In the genomic region with DNA sequence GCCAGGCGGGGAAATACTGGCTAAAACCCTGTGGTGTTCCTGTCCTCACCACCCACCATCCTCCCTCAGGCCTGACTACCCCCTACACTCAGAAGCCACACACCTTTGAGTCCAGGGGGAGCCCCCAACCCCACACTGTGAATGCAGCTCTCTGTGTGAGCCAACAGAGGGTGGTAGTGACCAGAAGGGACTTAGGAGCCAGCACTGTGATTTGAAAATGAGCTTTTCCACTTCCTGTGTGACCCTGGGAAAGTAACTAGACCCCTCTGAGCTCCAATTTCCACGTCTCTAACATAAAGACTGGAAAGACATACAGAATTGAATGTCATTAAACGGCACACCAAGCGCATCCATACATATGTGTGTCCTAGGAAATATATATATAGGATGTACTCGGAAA, we compare ENCODE assay signal across 2 cellular contexts.
TF ChIP-seq lines count a peak whose summit lies in the region.

No MANE protein-coding gene starts in this region.

TF ChIP-seq in GM23338, 12 proteins besides CTCF, POLR2A, EP300 and RAD21 (continues in another document):
- no peak for TF ChIP-seq POLR2AphosphoS5 (IDR thresholded peaks at IDR 0.05; ENCODE audit: low read depth)
- TF ChIP-seq NANOG (IDR thresholded peaks at IDR 0.05; ENCODE audit: borderline replicate concordance), result no peak
- TF ChIP-seq ZNF114 (CRISPR knock-in tag; IDR thresholded peaks at IDR 0.05), result no peak
- no peak for TF ChIP-seq EZH2phosphoT487 (IDR thresholded peaks at IDR 0.05; ENCODE audit: unreplicated experiment)
- TF ChIP-seq ZNF462 (CRISPR knock-in tag; IDR thresholded peaks at IDR 0.05), result no peak
- TF ChIP-seq, protein P1, sequence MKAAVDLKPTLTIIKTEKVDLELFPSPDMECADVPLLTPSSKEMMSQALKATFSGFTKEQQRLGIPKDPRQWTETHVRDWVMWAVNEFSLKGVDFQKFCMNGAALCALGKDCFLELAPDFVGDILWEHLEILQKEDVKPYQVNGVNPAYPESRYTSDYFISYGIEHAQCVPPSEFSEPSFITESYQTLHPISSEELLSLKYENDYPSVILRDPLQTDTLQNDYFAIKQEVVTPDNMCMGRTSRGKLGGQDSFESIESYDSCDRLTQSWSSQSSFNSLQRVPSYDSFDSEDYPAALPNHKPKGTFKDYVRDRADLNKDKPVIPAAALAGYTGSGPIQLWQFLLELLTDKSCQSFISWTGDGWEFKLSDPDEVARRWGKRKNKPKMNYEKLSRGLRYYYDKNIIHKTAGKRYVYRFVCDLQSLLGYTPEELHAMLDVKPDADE (IDR thresholded peaks at IDR 0.05), result no peak
- TF ChIP-seq STAT1 (IDR thresholded peaks at IDR 0.05; ENCODE audit: unreplicated experiment), result no peak
- TF ChIP-seq CREB1 (CRISPR knock-in tag; IDR thresholded peaks at IDR 0.05; ENCODE audit: low read depth), result no peak
- no peak for TF ChIP-seq EZH2 (IDR thresholded peaks at IDR 0.05; ENCODE audit: low read depth, unreplicated experiment)
- TF ChIP-seq, protein P2, sequence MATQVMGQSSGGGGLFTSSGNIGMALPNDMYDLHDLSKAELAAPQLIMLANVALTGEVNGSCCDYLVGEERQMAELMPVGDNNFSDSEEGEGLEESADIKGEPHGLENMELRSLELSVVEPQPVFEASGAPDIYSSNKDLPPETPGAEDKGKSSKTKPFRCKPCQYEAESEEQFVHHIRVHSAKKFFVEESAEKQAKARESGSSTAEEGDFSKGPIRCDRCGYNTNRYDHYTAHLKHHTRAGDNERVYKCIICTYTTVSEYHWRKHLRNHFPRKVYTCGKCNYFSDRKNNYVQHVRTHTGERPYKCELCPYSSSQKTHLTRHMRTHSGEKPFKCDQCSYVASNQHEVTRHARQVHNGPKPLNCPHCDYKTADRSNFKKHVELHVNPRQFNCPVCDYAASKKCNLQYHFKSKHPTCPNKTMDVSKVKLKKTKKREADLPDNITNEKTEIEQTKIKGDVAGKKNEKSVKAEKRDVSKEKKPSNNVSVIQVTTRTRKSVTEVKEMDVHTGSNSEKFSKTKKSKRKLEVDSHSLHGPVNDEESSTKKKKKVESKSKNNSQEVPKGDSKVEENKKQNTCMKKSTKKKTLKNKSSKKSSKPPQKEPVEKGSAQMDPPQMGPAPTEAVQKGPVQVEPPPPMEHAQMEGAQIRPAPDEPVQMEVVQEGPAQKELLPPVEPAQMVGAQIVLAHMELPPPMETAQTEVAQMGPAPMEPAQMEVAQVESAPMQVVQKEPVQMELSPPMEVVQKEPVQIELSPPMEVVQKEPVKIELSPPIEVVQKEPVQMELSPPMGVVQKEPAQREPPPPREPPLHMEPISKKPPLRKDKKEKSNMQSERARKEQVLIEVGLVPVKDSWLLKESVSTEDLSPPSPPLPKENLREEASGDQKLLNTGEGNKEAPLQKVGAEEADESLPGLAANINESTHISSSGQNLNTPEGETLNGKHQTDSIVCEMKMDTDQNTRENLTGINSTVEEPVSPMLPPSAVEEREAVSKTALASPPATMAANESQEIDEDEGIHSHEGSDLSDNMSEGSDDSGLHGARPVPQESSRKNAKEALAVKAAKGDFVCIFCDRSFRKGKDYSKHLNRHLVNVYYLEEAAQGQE (IDR thresholded peaks at IDR 0.05; ENCODE audit: unreplicated experiment), result no peak

TF ChIP-seq in GM12878, 131 proteins besides CTCF, POLR2A, EP300 and RAD21:
- 0 out of 2 replicates have a peak, but pooled peaks have one; percentile 28 for TF ChIP-seq CHD2 (IDR thresholded peaks at IDR 0.05; ENCODE audit: borderline replicate concordance, low read depth, low read length)
- 0 out of 2 replicates have a peak, but pooled peaks have one; percentile 7 for TF ChIP-seq MTA2 (IDR thresholded peaks at IDR 0.05; ENCODE audit: low read depth)
- TF ChIP-seq GATAD2B (conservative IDR thresholded peaks at IDR 0.05; ENCODE audit: low read depth), result no peak
- TF ChIP-seq SMC3 (IDR thresholded peaks at IDR 0.05; ENCODE audit: borderline replicate concordance, low read length), result peak; percentile 42; the same call in 1 of the 2 replicates
- TF ChIP-seq, protein P3, sequence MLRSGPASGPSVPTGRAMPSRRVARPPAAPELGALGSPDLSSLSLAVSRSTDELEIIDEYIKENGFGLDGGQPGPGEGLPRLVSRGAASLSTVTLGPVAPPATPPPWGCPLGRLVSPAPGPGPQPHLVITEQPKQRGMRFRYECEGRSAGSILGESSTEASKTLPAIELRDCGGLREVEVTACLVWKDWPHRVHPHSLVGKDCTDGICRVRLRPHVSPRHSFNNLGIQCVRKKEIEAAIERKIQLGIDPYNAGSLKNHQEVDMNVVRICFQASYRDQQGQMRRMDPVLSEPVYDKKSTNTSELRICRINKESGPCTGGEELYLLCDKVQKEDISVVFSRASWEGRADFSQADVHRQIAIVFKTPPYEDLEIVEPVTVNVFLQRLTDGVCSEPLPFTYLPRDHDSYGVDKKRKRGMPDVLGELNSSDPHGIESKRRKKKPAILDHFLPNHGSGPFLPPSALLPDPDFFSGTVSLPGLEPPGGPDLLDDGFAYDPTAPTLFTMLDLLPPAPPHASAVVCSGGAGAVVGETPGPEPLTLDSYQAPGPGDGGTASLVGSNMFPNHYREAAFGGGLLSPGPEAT (IDR thresholded peaks at IDR 0.05; ENCODE audit: low read depth), result peak; percentile 49; the same call in 1 of the 2 replicates
- TF ChIP-seq SMARCA5 (IDR thresholded peaks at IDR 0.05), result 0 out of 2 replicates have a peak, but pooled peaks have one; percentile 58
- no peak for TF ChIP-seq SUZ12 (IDR thresholded peaks at IDR 0.05; ENCODE audit: unreplicated experiment)
- TF ChIP-seq, protein P2 (IDR thresholded peaks at IDR 0.05; ENCODE audit: low read depth, low read length), result no peak
